In genomic region chr15:38226867-38227266, GRCh38 we compare ENCODE assay signal across 9 cellular contexts. TPM values are rescaled to one million over a fixed set of nuclear protein-coding genes. Genes with fewer than 3 reads are reported as not detected.
DNase-seq lines count a peak whose midpoint lies in the region; ATAC-seq and TF ChIP-seq lines count a peak whose summit lies in the region.
"Had no signal": no experiment of that assay in that cellular context is flagged by ENCODE, and none has a peak within 500 bp of the region (broad histone marks: within the 10 kb centered on the region; RNA-seq: fewer than 3 reads in every experiment).

No MANE protein-coding gene starts in this region.

- H3K4me1 ChIP-seq in Panc1 (ENCODE audit: control insufficient read depth, insufficient read depth, low read length) (peaks cover 2% of the 10 kb centered on the region; the same call in 1 of the 2 replicates), fibroblast of lung (ENCODE audit: control insufficient read depth, extremely low read depth, insufficient read depth, low read length) (no peaks in the 10 kb centered on the region), mucosa of rectum (ENCODE audit: control insufficient read depth in 2 of 2, insufficient read depth in 2 of 2, low read length in 2 of 2) (peaks cover 5 to 19% of the 10 kb centered on the region in 2 donors)

- in situ Hi-C loops in Panc1 (cut with HindIII; ENCODE audit: low pct_unique_long_range_greater_than_20kb, low sequenced_read_pairs), result no loop called here

- H3K4me2 ChIP-seq in fibroblast of lung (ENCODE audit: extremely low read depth, insufficient read depth, low read length), result no peak overlapping the region

- H3K27ac ChIP-seq in Panc1 (ENCODE audit: low read length) (no peak overlapping the region), fibroblast of lung (ENCODE audit: insufficient read depth, low read length) (no peak overlapping the region), mucosa of rectum (ENCODE audit: low read depth in 2 of 2, low read length in 2 of 2) (peak overlapping the region; percentile 19 to 38), coronary artery (no peak overlapping the region)

- BruUV-seq in Panc1 (replicated peaks; lab: Mats Ljungman, UMichigan), result no TSS peak

- H3K9me3 ChIP-seq in Panc1 (ENCODE audit: control insufficient read depth, insufficient read depth, low read depth, low read length), result no peaks in the 10 kb centered on the region
- no peaks in the 10 kb centered on the region for H3K9me3 ChIP-seq in fibroblast of lung (ENCODE audit: control insufficient read depth, insufficient read depth, low read depth, low read length)
- no peaks in the 10 kb centered on the region for H3K9me3 ChIP-seq in mucosa of rectum (ENCODE audit: control insufficient read depth in 2 of 2, low read length in 2 of 2)

- CTCF ChIA-PET in Panc1 (lab: Charles Lee), result no interaction called here

- ATAC-seq in Panc1 (peak; percentile 68), GM19328 (IDR thresholded peaks at IDR 0.05; ENCODE audit: unreplicated experiment) (no peak)
- ATAC-seq: activated naive CD4-positive, alpha-beta T cell treated with anti-CD3 and anti-CD28 coated beads, Interleukin-2, amount 50 U/mL, for 72 hours had no signal

- H2AFZ ChIP-seq in fibroblast of lung (ENCODE audit: low read length), result no peak overlapping the region

- H3K79me2 ChIP-seq in fibroblast of lung (ENCODE audit: control insufficient read depth, insufficient read depth, low read length), result no peaks in the 10 kb centered on the region

- H3K27me3 ChIP-seq in Panc1 (ENCODE audit: control insufficient read depth, insufficient read depth, low read length) (no peaks in the 10 kb centered on the region), fibroblast of lung (ENCODE audit: control insufficient read depth, insufficient read depth, low read length) (no peaks in the 10 kb centered on the region), mucosa of rectum (ENCODE audit: control insufficient read depth in 2 of 2, insufficient read depth in 2 of 2, low read length in 2 of 2) (no peaks in the 10 kb centered on the region)

- DNase-seq in DMS53 (lab: John Stamatoyannopoulos, UW), result peak; percentile 84
- peak; percentile 68 for DNase-seq in Panc1 (ENCODE audit: low read depth, low spot score)
- DNase-seq in fibroblast of lung (ENCODE audit: low read depth in 2 of 2), result peak; percentile 81 to 88
- no peak for DNase-seq in coronary artery (ENCODE audit: low spot score)
- no peak for DNase-seq in NCI-H82 treated with DMSO at 0.1 percent for 48 hours (lab: John Stamatoyannopoulos, UW; ENCODE audit: unreplicated experiment)
- no peak for DNase-seq in activated T-cell treated with anti-CD3 and anti-CD28 coated beads for 4 hours

- no peaks in the 10 kb centered on the region for H4K20me1 ChIP-seq in fibroblast of lung (ENCODE audit: control insufficient read depth, extremely low read depth, insufficient read depth, low read length)

- no peak overlapping the region for H3K4me3 ChIP-seq in Panc1 (ENCODE audit: low read depth in 2 of 2, low read length in 2 of 2)
- no peak overlapping the region for H3K4me3 ChIP-seq in fibroblast of lung (replicated peaks in 1 of 4; ENCODE audit: control extremely low read depth in 1 of 4, insufficient read depth in 1 of 4, low read depth in 3 of 4, low read length in 4 of 4)
- no peak overlapping the region for H3K4me3 ChIP-seq in mucosa of rectum (ENCODE audit: low read length in 2 of 2)
- H3K4me3 ChIP-seq in coronary artery, result no peak overlapping the region

- POLR2A ChIA-PET in Panc1 (lab: Charles Lee), result interaction anchor here (1.2 kb wide), 1 partner anchor 24 kb away, joined by 9 read pairs; no protein-coding TSS in a partner anchor

- TF ChIP-seq CTCF in Panc1 (IDR thresholded peaks at IDR 0.05), result no peak
- TF ChIP-seq CTCF in fibroblast of lung (conservative IDR thresholded peaks at IDR 0.05 in 1 of 2, IDR thresholded peaks at IDR 0.05 in 1 of 2; ENCODE audit: low read depth in 1 of 2, low read length in 2 of 2), result no peak
- TF ChIP-seq CTCF in coronary artery (IDR thresholded peaks at IDR 0.05), result no peak

- H3K9ac ChIP-seq in fibroblast of lung (ENCODE audit: insufficient read depth, low read length), result no peak overlapping the region
- no peak overlapping the region for H3K9ac ChIP-seq in mucosa of rectum (ENCODE audit: low read depth in 1 of 2, low read length in 2 of 2)

- H3K36me3 ChIP-seq in Panc1 (ENCODE audit: control insufficient read depth, insufficient read depth, low read length) (no peaks in the 10 kb centered on the region), fibroblast of lung (ENCODE audit: control insufficient read depth, insufficient read depth, low read length) (no peaks in the 10 kb centered on the region), mucosa of rectum (ENCODE audit: control insufficient read depth in 2 of 2, insufficient read depth in 2 of 2, low read length in 2 of 2) (no peaks in the 10 kb centered on the region)

- intact Hi-C loops in Panc1 (cut with micrococcal nuclease; ENCODE audit: unreplicated experiment), result no loop called here

RNA-seq across cellular contexts. Expression of gene SPRED1, which starts 25.8 kb away (rescaled TPM):
- 29.6 TPM for total RNA-seq in Panc1 (2021; ENCODE audit: unreplicated experiment)
- 12.1 TPM for polyA plus RNA-seq in Panc1 (2012; ENCODE audit: insufficient read length)
- total RNA-seq in fibroblast of lung, result 31.6 and 39.0 TPM in 2 replicates
- polyA plus RNA-seq in fibroblast of lung, result 17.2 and 19.7 TPM in 2 replicates
- 16.0 and 17.7 TPM in 2 replicates for polyA plus RNA-seq in fibroblast of lung (2012)
- polyA minus RNA-seq in fibroblast of lung (ENCODE audit: low replicate concordance), result 5.4 and 8.6 TPM in 2 replicates

Comparison
In these comparisons a context has a peak if more than half of its experiments do, and no peak if none do; other contexts are left out.
1. DNase-seq: peak in DMS53 (single experiment), Panc1 (single experiment) and fibroblast of lung (2 of 2); none in coronary artery (single experiment), NCI-H82 treated with DMSO at 0.1 percent for 48 hours (single experiment) and activated T-cell treated with anti-CD3 and anti-CD28 coated beads for 4 hours (single experiment).
2. H3K27ac ChIP-seq: peak in mucosa of rectum (2 of 2); none in Panc1 (single experiment), fibroblast of lung (single experiment) and coronary artery (0 of 2).